Comparison of ENCODE assay signal across 10 cellular contexts in the genomic region with DNA sequence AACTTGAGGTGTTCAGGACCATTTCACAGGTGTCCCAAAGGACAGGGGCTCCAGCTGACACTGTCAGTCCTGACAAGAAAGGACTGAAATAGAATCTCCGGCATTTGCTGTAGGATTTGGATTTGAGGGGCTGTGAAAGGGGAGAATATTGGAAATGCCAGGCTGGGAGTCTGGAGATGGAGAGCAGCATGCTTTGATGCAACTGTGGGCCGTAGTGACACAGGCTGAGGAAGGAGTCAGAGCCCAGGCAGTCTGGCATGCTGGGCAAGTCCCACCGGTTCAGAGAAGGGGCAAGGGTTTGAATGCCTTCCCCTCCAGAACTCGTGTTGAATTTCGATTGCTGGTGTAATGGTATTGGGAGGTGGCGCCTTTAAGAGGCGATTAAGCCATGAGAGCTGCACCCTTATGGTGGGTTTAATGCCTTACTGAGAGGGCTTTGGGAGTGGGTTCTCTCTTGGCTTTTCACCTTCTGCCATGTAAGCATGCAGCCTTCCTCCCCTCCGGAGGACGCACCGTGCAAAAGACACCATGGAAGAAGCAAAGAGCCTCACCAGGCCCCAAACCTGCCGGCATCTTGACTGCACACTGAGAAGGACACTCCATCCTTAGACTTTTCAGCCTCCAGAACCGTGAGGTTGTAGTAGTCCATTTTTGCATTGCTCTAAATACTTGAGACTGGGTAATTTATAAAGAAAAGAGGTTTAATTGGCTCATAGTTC. TPM values are rescaled to one million over a fixed set of nuclear protein-coding genes. Genes with fewer than 3 reads are reported as not detected.
DNase-seq lines count a peak whose midpoint lies in the region; ATAC-seq and TF ChIP-seq lines count a peak whose summit lies in the region.
"Had no signal": no experiment of that assay in that cellular context is flagged by ENCODE, and none has a peak within 500 bp of the region (broad histone marks: within the 10 kb centered on the region; RNA-seq: fewer than 3 reads in every experiment).

No MANE protein-coding gene starts in this region.

- CTCF ChIA-PET in activated naive CD4-positive, alpha-beta T cell treated with anti-CD3 and anti-CD28 coated beads, Interleukin-2, amount 10 ng/mL, durations not matched to agents 7 days and 5 days (lab: Charles Lee) = no interaction called here
- CTCF ChIA-PET in activated CD8-positive, alpha-beta T cell treated with anti-CD3 and anti-CD28 coated beads, Interleukin-2, amount 10 ng/mL, durations not matched to agents 7 days and 5 days (lab: Charles Lee) = no interaction called here
- CTCF ChIA-PET in GM10248 (lab: Yijun Ruan, JAX) = no interaction called here

- peaks cover 19% of the 10 kb centered on the region for H3K4me1 Mint-ChIP-seq in activated naive CD4-positive, alpha-beta T cell treated with anti-CD3 and anti-CD28 coated beads, Interleukin-2, amount 50 U/mL, for 24 hours
- H3K4me1 Mint-ChIP-seq in activated naive CD4-positive, alpha-beta T cell treated with anti-CD3 and anti-CD28 coated beads, Interleukin-2, amount 10 ng/mL, durations not matched to agents 7 days and 5 days = peaks cover 12% of the 10 kb centered on the region
- H3K4me1 Mint-ChIP-seq in activated CD8-positive, alpha-beta T cell treated with anti-CD3 and anti-CD28 coated beads, Interleukin-2, amount 10 ng/mL, durations not matched to agents 7 days and 5 days (ENCODE audit: low read depth) = peaks cover 27% of the 10 kb centered on the region

- peak overlapping the region; percentile 58 for H3K4me3 Mint-ChIP-seq in activated naive CD4-positive, alpha-beta T cell treated with anti-CD3 and anti-CD28 coated beads, Interleukin-2, amount 50 U/mL, for 24 hours
- H3K4me3 Mint-ChIP-seq in activated naive CD4-positive, alpha-beta T cell treated with anti-CD3 and anti-CD28 coated beads, Interleukin-2, amount 10 ng/mL, durations not matched to agents 7 days and 5 days = no peak overlapping the region
- no peak overlapping the region for H3K4me3 Mint-ChIP-seq in activated CD8-positive, alpha-beta T cell treated with anti-CD3 and anti-CD28 coated beads, Interleukin-2, amount 10 ng/mL, durations not matched to agents 7 days and 5 days

- no peaks in the 10 kb centered on the region for H3K36me3 ChIP-seq in thoracic aorta
- H3K36me3 ChIP-seq: BLaER1 had no signal

- no peak for TF ChIP-seq CTCF in fibroblast of pulmonary artery (IDR thresholded peaks at IDR 0.05; ENCODE audit: low read length, missing control alignments)
- TF ChIP-seq CTCF in thoracic aorta (IDR thresholded peaks at IDR 0.05) = no peak
- TF ChIP-seq CTCF in GM10266 (IDR thresholded peaks at IDR 0.05; ENCODE audit: control insufficient read depth, insufficient read depth, low read depth, missing control alignments) = no peak
- no peak for TF ChIP-seq CTCF in GM10248 (IDR thresholded peaks at IDR 0.05; ENCODE audit: control extremely low read depth, extremely low read depth, low read depth, missing control alignments)

- H3K9me3 Mint-ChIP-seq in activated naive CD4-positive, alpha-beta T cell treated with anti-CD3 and anti-CD28 coated beads, Interleukin-2, amount 50 U/mL, for 24 hours = no peaks in the 10 kb centered on the region
- H3K9me3 Mint-ChIP-seq in activated naive CD4-positive, alpha-beta T cell treated with anti-CD3 and anti-CD28 coated beads, Interleukin-2, amount 10 ng/mL, durations not matched to agents 7 days and 5 days = no peaks in the 10 kb centered on the region
- H3K9me3 Mint-ChIP-seq in activated CD8-positive, alpha-beta T cell treated with anti-CD3 and anti-CD28 coated beads, Interleukin-2, amount 10 ng/mL, durations not matched to agents 7 days and 5 days (ENCODE audit: insufficient read depth) = no peaks in the 10 kb centered on the region

- POLR2A ChIA-PET in activated CD8-positive, alpha-beta T cell treated with anti-CD3 and anti-CD28 coated beads, Interleukin-2, amount 10 ng/mL, durations not matched to agents 7 days and 5 days (lab: Charles Lee) = no interaction called here
- POLR2A ChIA-PET in GM10248 (lab: Yijun Ruan, JAX) = no interaction called here

- H3K4me3 ChIP-seq in fibroblast of pulmonary artery (replicated peaks; ENCODE audit: low read depth, low read length) (no peak overlapping the region), thoracic aorta (no peak overlapping the region)
- H3K4me3 ChIP-seq: BLaER1 had no signal

- no peak for DNase-seq in activated naive CD4-positive, alpha-beta T cell treated with anti-CD3 and anti-CD28 coated beads, Interleukin-2, amount 10 ng/mL, durations not matched to agents 7 days and 5 days
- DNase-seq in activated CD8-positive, alpha-beta T cell treated with anti-CD3 and anti-CD28 coated beads, Interleukin-2, amount 10 ng/mL, durations not matched to agents 7 days and 5 days = no peak
- DNase-seq in fibroblast of pulmonary artery (ENCODE audit: low read depth) (peak; percentile 54), thoracic aorta (ENCODE audit: low spot score) (no peak), NCI-H2227 treated with DMSO at 0.1 percent for 48 hours (lab: John Stamatoyannopoulos, UW) (no peak), GM10266 (ENCODE audit: extremely low spot score) (no peak), GM10248 (ENCODE audit: extremely low spot score) (no peak)
- DNase-seq: naive B cell had no signal

- ATAC-seq in activated CD8-positive, alpha-beta T cell treated with anti-CD3 and anti-CD28 coated beads, Interleukin-2, amount 10 ng/mL, durations not matched to agents 7 days and 5 days = no peak
- no peak for ATAC-seq in thoracic aorta (ENCODE audit: insufficient number of reproducible peaks, low FRiP score, low read depth)

- peaks cover 29 to 57% of the 10 kb centered on the region in 2 donors for H3K4me1 ChIP-seq in thoracic aorta (ENCODE audit: control insufficient read depth in 1 of 2, low read depth in 2 of 2)

- peaks cover 4% of the 10 kb centered on the region for H3K27me3 Mint-ChIP-seq in activated naive CD4-positive, alpha-beta T cell treated with anti-CD3 and anti-CD28 coated beads, Interleukin-2, amount 50 U/mL, for 24 hours
- H3K27me3 Mint-ChIP-seq in activated naive CD4-positive, alpha-beta T cell treated with anti-CD3 and anti-CD28 coated beads, Interleukin-2, amount 10 ng/mL, durations not matched to agents 7 days and 5 days = peaks cover 38% of the 10 kb centered on the region
- peaks cover 17% of the 10 kb centered on the region for H3K27me3 Mint-ChIP-seq in activated CD8-positive, alpha-beta T cell treated with anti-CD3 and anti-CD28 coated beads, Interleukin-2, amount 10 ng/mL, durations not matched to agents 7 days and 5 days (ENCODE audit: low read depth)

- no peaks in the 10 kb centered on the region for H3K27me3 ChIP-seq in thoracic aorta (replicated peaks; ENCODE audit: insufficient read depth)

- peak overlapping the region; percentile 94 for H3K27ac Mint-ChIP-seq in activated naive CD4-positive, alpha-beta T cell treated with anti-CD3 and anti-CD28 coated beads, Interleukin-2, amount 50 U/mL, for 24 hours
- no peak overlapping the region for H3K27ac Mint-ChIP-seq in activated naive CD4-positive, alpha-beta T cell treated with anti-CD3 and anti-CD28 coated beads, Interleukin-2, amount 10 ng/mL, durations not matched to agents 7 days and 5 days
- peak overlapping the region; percentile 79 for H3K27ac Mint-ChIP-seq in activated CD8-positive, alpha-beta T cell treated with anti-CD3 and anti-CD28 coated beads, Interleukin-2, amount 10 ng/mL, durations not matched to agents 7 days and 5 days

- H3K36me3 Mint-ChIP-seq in activated naive CD4-positive, alpha-beta T cell treated with anti-CD3 and anti-CD28 coated beads, Interleukin-2, amount 50 U/mL, for 24 hours = no peaks in the 10 kb centered on the region
- no peaks in the 10 kb centered on the region for H3K36me3 Mint-ChIP-seq in activated naive CD4-positive, alpha-beta T cell treated with anti-CD3 and anti-CD28 coated beads, Interleukin-2, amount 10 ng/mL, durations not matched to agents 7 days and 5 days
- H3K36me3 Mint-ChIP-seq in activated CD8-positive, alpha-beta T cell treated with anti-CD3 and anti-CD28 coated beads, Interleukin-2, amount 10 ng/mL, durations not matched to agents 7 days and 5 days (ENCODE audit: low read depth) = no peaks in the 10 kb centered on the region
- H3K36me3 Mint-ChIP-seq: naive B cell had no signal

- H3K9me3 ChIP-seq in thoracic aorta = no peaks in the 10 kb centered on the region
- H3K9me3 ChIP-seq: BLaER1 had no signal

- H3K27ac ChIP-seq in thoracic aorta = peak overlapping the region; percentile 87 to 89
- H3K27ac ChIP-seq: BLaER1 had no signal

RNA-seq across cellular contexts. Expression of a gene that starts 9.4 kb away (rescaled TPM):
- 10 to 100 TPM; 33.9 TPM for total RNA-seq in activated CD8-positive, alpha-beta T cell treated with anti-CD3 and anti-CD28 coated beads, Interleukin-2, amount 10 ng/mL, durations not matched to agents 7 days and 5 days
- total RNA-seq in thoracic aorta = 100 to 1,000 TPM; 124 to 256 TPM

RNA-seq across cellular contexts. Expression of a gene that starts 43.0 kb away (rescaled TPM):
- total RNA-seq in activated CD8-positive, alpha-beta T cell treated with anti-CD3 and anti-CD28 coated beads, Interleukin-2, amount 10 ng/mL, durations not matched to agents 7 days and 5 days = 10 to 100 TPM; 31.9 TPM
- total RNA-seq in thoracic aorta = 100 to 1,000 TPM in 1 of 2 donors, 10 to 100 TPM in 1; 82.0 to 107 TPM
